Comparison of ENCODE assay signal across 24 cellular contexts in the genomic region with DNA sequence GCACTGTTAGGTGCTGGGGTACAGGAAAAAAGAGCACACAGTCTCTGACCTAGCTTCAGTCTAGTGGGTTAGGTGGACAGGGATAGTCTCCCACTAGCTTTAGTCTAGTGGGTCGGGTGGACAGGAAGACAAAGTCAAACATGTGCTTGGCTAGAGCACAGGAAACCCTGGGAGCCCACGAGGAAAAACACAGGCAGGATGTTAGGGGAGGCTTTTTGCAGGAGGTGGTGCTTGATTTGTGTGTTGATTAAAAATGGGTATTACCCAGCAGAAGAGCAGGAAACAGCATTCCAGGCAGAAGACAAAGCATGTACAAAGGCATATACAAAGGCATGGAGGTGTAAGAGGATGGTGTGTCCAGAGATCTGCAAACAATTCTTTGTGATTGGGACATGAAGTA.
"Had no signal": no experiment of that assay in that cellular context is flagged by ENCODE, and none has a peak within 500 bp of the region (broad histone marks: within the 10 kb centered on the region; RNA-seq: fewer than 3 reads in every experiment).

No MANE protein-coding gene starts in this region.

- H3K27me3 ChIP-seq: brain microvascular endothelial cell, Peyer's patch, SJCRH30 had no signal

- ATAC-seq: activated T-cell treated with anti-CD3 and anti-CD28 coated beads, Interleukin-2, amount 50 U/mL, for 4 hours; WTC11 had no signal

- H3K27ac ChIP-seq: brain microvascular endothelial cell, Peyer's patch, RWPE1, SJCRH30 had no signal

- H3K4me1 ChIP-seq: Peyer's patch, SJCRH30 had no signal

- DNase-seq: activated CD4-positive, alpha-beta T cell treated with anti-CD3 and anti-CD28 coated beads for 1 hour; activated CD4-positive, alpha-beta T cell treated with anti-CD3 and anti-CD28 coated beads, Interleukin-2, amount 10 ng/mL, durations not matched to agents 24 days and 14 days; activated CD4-positive, alpha-beta T cell treated with anti-CD3 and anti-CD28 coated beads, Interleukin-2, amount 50 U/mL, for 48 hours; activated CD8-positive, alpha-beta memory T cell treated with anti-CD3 and anti-CD28 coated beads for 24 hours; activated effector memory CD4-positive, alpha-beta T cell treated with anti-CD3 and anti-CD28 coated beads, Interleukin-2, amount 50 U/mL, for 16 hours; activated naive CD4-positive, alpha-beta T cell treated with Interleukin-2 at 50 U/mL for 16 hours; activated T-cell treated with anti-CD3 and anti-CD28 coated beads, Interleukin-2, amount 50 U/mL, for 4 hours; amygdala; brain microvascular endothelial cell; cerebellar nuclear complex; KG1; NCI-H1092; NCI-H1417; NCI-H2029; NCI-H2107; NCI-H2171 treated with DMSO at 0.1 percent for 48 hours; NCI-H226; NCI-H526; NCI-H774; Peyer's patch; Right ventricle myocardium superior; SJCRH30 had no signal

- H3K4me3 ChIP-seq: Peyer's patch, SJCRH30 had no signal

- H3K36me3 ChIP-seq: brain microvascular endothelial cell, Peyer's patch, SJCRH30 had no signal

- H3K9me3 ChIP-seq: Peyer's patch, SJCRH30 had no signal
